Comparison of ENCODE assay signal across 8 cellular contexts in genomic region chr5:10283927-10284635, GRCh38. TPM values are rescaled to one million over a fixed set of nuclear protein-coding genes. Genes with fewer than 3 reads are reported as not detected.
A peak's percentile ranks its signal among the peaks of the same experiment; 100 is the strongest.
DNase-seq lines count a peak whose midpoint lies in the region; ATAC-seq and TF ChIP-seq lines count a peak whose summit lies in the region.

No MANE protein-coding gene starts in this region.

- peak; percentile 84 for TF ChIP-seq RAD21 in SK-N-SH (IDR thresholded peaks at IDR 0.05; ENCODE audit: low read length)

- CTCF ChIA-PET in SK-N-SH (lab: Yijun Ruan, JAX): interaction anchor here (0.5 to 3.3 kb wide), 59 partner anchors 9 to 1177 kb away, joined by 3 to 51 read pairs (median 5); partner anchors contain the start of genes ATPSCKMT, CCT5, CMBL and MARCHF6

- no peaks in the 10 kb centered on the region for H3K4me1 Mint-ChIP-seq in glutamatergic neuron (ENCODE audit: low read depth, unreplicated experiment)

- H3K4me2 ChIP-seq in SK-N-SH: no peak overlapping the region

- no peaks in the 10 kb centered on the region for H3K79me2 ChIP-seq in SK-N-SH (ENCODE audit: insufficient read depth)

- peaks cover 4 to 15% of the 10 kb centered on the region in 2 experiments for H3K36me3 ChIP-seq in SK-N-SH (replicated peaks in 1 of 2; ENCODE audit: control insufficient read depth in 1 of 2, insufficient read depth in 2 of 2, low read length in 1 of 2)

- WGBS in SK-N-SH (ENCODE audit: low lambda C conversion rate): 39% methylated on average over 13 of the region's 17 CpGs

- H3K4me3 ChIP-seq in GM12875 (ENCODE audit: low read depth, low read length) (no peak overlapping the region), SK-N-SH (ENCODE audit: low read depth in 2 of 2, low read length in 1 of 2) (peak overlapping the region in 1 of 2 experiments; percentile 31; a peak in 1 of 4 replicates)

- peak overlapping the region; percentile 23 for H3K27ac Mint-ChIP-seq in glutamatergic neuron (ENCODE audit: unreplicated experiment)

- H3K4me3 Mint-ChIP-seq in glutamatergic neuron (ENCODE audit: unreplicated experiment): no peak overlapping the region

- TF ChIP-seq EP300 in SK-N-SH (IDR thresholded peaks at IDR 0.05; ENCODE audit: borderline replicate concordance in 1 of 2, low read depth in 1 of 2, low read length in 1 of 2): no peak

- no peaks in the 10 kb centered on the region for H3K9me3 Mint-ChIP-seq in glutamatergic neuron (ENCODE audit: unreplicated experiment)

- no peaks in the 10 kb centered on the region for H3K27me3 ChIP-seq in SK-N-SH (ENCODE audit: insufficient read depth)

- H3K9ac ChIP-seq in SK-N-SH: no peak overlapping the region

- H3K36me3 Mint-ChIP-seq in glutamatergic neuron (ENCODE audit: unreplicated experiment): peaks cover 4% of the 10 kb centered on the region

- no peak overlapping the region for H3K27ac ChIP-seq in SK-N-SH (ENCODE audit: low read depth in 2 of 2, low read length in 1 of 2)

- DNase-seq in NAMALWA (ENCODE audit: low spot score) (peak; percentile 84), SK-N-SH (peak; percentile 85), glutamatergic neuron (peak; percentile 93), posterior cingulate gyrus (peak; percentile 77 to 98 (median 92)), ureter (ENCODE audit: low spot score) (peak; percentile 85)
- DNase-seq in activated naive CD4-positive, alpha-beta T cell treated with Interleukin-2 at 50 U/mL for 16 hours: peak; percentile 80

- no peaks in the 10 kb centered on the region for H3K9me2 ChIP-seq in SK-N-SH

- peak; percentile 90 for ATAC-seq in HG02588 (IDR thresholded peaks at IDR 0.05; ENCODE audit: unreplicated experiment)

- no peaks in the 10 kb centered on the region for H3K9me3 ChIP-seq in SK-N-SH

- H3F3A ChIP-seq in SK-N-SH (replicated peaks; ENCODE audit: insufficient read depth): no peaks in the 10 kb centered on the region

- H4K20me1 ChIP-seq in SK-N-SH (ENCODE audit: insufficient read depth): no peaks in the 10 kb centered on the region

- H3K27me3 Mint-ChIP-seq in glutamatergic neuron (ENCODE audit: unreplicated experiment): peaks cover 3% of the 10 kb centered on the region

- peak overlapping the region; percentile 77 for H2AFZ ChIP-seq in SK-N-SH (ENCODE audit: low read depth)

- POLR2A ChIA-PET in SK-N-SH (lab: Yijun Ruan, JAX): interaction anchor here (1.9 kb wide), 1 partner anchor 158 kb away, joined by 9 read pairs; the partner anchor contains the start of gene ROPN1L

- TF ChIP-seq CTCF in GM12875 (IDR thresholded peaks at IDR 0.05; ENCODE audit: borderline replicate concordance, insufficient read depth, low read depth, low read length): peak; percentile 92
- TF ChIP-seq CTCF in SK-N-SH (IDR thresholded peaks at IDR 0.05): peak; percentile 89
- TF ChIP-seq CTCF in glutamatergic neuron (IDR thresholded peaks at IDR 0.05; ENCODE audit: partially characterized antibody, unreplicated experiment): peak; percentile 85

- intact Hi-C loops in posterior cingulate gyrus (cut with DNase I): loop anchor here (1.0 to 10.0 kb wide), 3 partner anchors 71 to 341 kb away; partner anchors contain the start of gene MARCHF6

- peaks cover 0 to 6% of the 10 kb centered on the region in 2 experiments; a peak in 1 of 4 replicates for H3K4me1 ChIP-seq in SK-N-SH (ENCODE audit: control insufficient read depth in 1 of 2, insufficient read depth in 2 of 2, low read depth in 1 of 2, low read length in 1 of 2)

TF ChIP-seq in SK-N-SH, 30 proteins besides CTCF, POLR2A, EP300 and RAD21:
- TF ChIP-seq RFX5 (IDR thresholded peaks at IDR 0.05; ENCODE audit: low read length): no peak
- TF ChIP-seq SMC3 (IDR thresholded peaks at IDR 0.05; ENCODE audit: low read depth, low read length): peak; percentile 93
- no peak for TF ChIP-seq FOSL2 (IDR thresholded peaks at IDR 0.05; ENCODE audit: borderline replicate concordance, low read depth)
- TF ChIP-seq FOXJ3 (CRISPR knock-in tag; IDR thresholded peaks at IDR 0.05): no peak
- TF ChIP-seq MAX (IDR thresholded peaks at IDR 0.05; ENCODE audit: low read depth): peak; percentile 73
- 0 out of 2 replicates have a peak, but pooled peaks have one; percentile 12 for TF ChIP-seq TAF1 (IDR thresholded peaks at IDR 0.05; ENCODE audit: borderline replicate concordance, low read depth, low read length)
- TF ChIP-seq FOXM1 (IDR thresholded peaks at IDR 0.05; ENCODE audit: low read depth): no peak
- no peak for TF ChIP-seq YY1 (IDR thresholded peaks at IDR 0.05; ENCODE audit: low read depth)
- 0 out of 2 replicates have a peak, but pooled peaks have one; percentile 34 for TF ChIP-seq RCOR1 (IDR thresholded peaks at IDR 0.05; ENCODE audit: low read length)
- peak; percentile 83 for TF ChIP-seq MXI1 (IDR thresholded peaks at IDR 0.05; ENCODE audit: low read depth, low read length)
- no peak for TF ChIP-seq PBX3 (IDR thresholded peaks at IDR 0.05)
- TF ChIP-seq POLR2AphosphoS5 (IDR thresholded peaks at IDR 0.05; ENCODE audit: low read depth, low read length): no peak
- TF ChIP-seq SIN3A (IDR thresholded peaks at IDR 0.05; ENCODE audit: borderline replicate concordance, low read depth, low read length): no peak

RNA-seq across cellular contexts. Expression of gene CMBL, which starts 23.6 kb away (rescaled TPM):
- 42.9 and 61.0 TPM in 2 replicates for polyA plus RNA-seq in SK-N-SH (2012; rRNA removed)
- polyA plus RNA-seq in SK-N-SH (2012; cell fraction: cytosol; rRNA removed): 35.4 and 47.5 TPM in 2 replicates
- 15.4 and 21.3 TPM in 2 replicates for polyA plus RNA-seq in SK-N-SH (2012; cell fraction: nucleus; rRNA removed)
- total RNA-seq in glutamatergic neuron (ENCODE audit: unreplicated experiment) (2.2 TPM), ureter (20.7 TPM)

RNA-seq across cellular contexts. Expression of gene CCT5, which starts 34.0 kb away (rescaled TPM):
- polyA plus RNA-seq in SK-N-SH (2012; rRNA removed): 378 and 472 TPM in 2 replicates
- 485 and 492 TPM in 2 replicates for polyA plus RNA-seq in SK-N-SH (2012; cell fraction: cytosol; rRNA removed)
- 288 and 386 TPM in 2 replicates for polyA plus RNA-seq in SK-N-SH (2012; cell fraction: nucleus; rRNA removed)
- total RNA-seq in glutamatergic neuron (ENCODE audit: unreplicated experiment): 284 TPM
- 158 TPM for total RNA-seq in ureter

RNA-seq across cellular contexts. Expression of gene ATPSCKMT, which starts 34.4 kb away (rescaled TPM):
- 16.6 and 31.9 TPM in 2 replicates for polyA plus RNA-seq in SK-N-SH (2012; rRNA removed)
- polyA plus RNA-seq in SK-N-SH (2012; cell fraction: cytosol; rRNA removed): 27.1 and 31.5 TPM in 2 replicates
- polyA plus RNA-seq in SK-N-SH (2012; cell fraction: nucleus; rRNA removed): 13.9 and 14.7 TPM in 2 replicates
- total RNA-seq in glutamatergic neuron (ENCODE audit: unreplicated experiment): 17.8 TPM
- 27.4 TPM for total RNA-seq in ureter
